In genomic region chr11:17353228-17354021, GRCh38 we compare ENCODE assay signal across 8 cellular contexts. TPM values are rescaled to one million over a fixed set of nuclear protein-coding genes. Genes with fewer than 3 reads are reported as not detected.
A peak's percentile ranks its signal among the peaks of the same experiment; 100 is the strongest.
DNase-seq lines count a peak whose midpoint lies in the region; ATAC-seq, FAIRE-seq and TF ChIP-seq lines count a peak whose summit lies in the region.

No MANE protein-coding gene starts in this region.

- H3K9ac ChIP-seq in astrocyte (ENCODE audit: low read length): peak overlapping the region; percentile 65

- H3K36me3 ChIP-seq in astrocyte (ENCODE audit: insufficient read depth, low read length): no peaks in the 10 kb centered on the region
- no peaks in the 10 kb centered on the region for H3K36me3 ChIP-seq in psoas muscle (ENCODE audit: insufficient read depth in 1 of 2, low read depth in 1 of 2)

- H3K9me3 Mint-ChIP-seq in T-helper 2 cell treated with Interferon-gamma antibody and Interleukin-4, amounts not matched to agents 5 μg/mL and 100 μg/mL, for 36 hours: peaks cover 3% of the 10 kb centered on the region
- H3K9me3 Mint-ChIP-seq in astrocyte (ENCODE audit: unreplicated experiment): peaks cover under 1% of the 10 kb centered on the region

- intact Hi-C loops in psoas muscle (cut with DNase I): loop anchor here in 1 of 2 donors (10.0 kb wide), 1 partner anchor 119 kb away; no protein-coding TSS in a partner anchor

- WGBS in psoas muscle, 3 donors: 0 to 1% (median 0%) methylated on average over 51 to 60 of the region's 60 CpGs

- peak in 12 of 14 donors; percentile 28 to 87 (median 41) for DNase-seq in C1 segment of cervical spinal cord (lab: John Stamatoyannopoulos, UW)
- DNase-seq in NCI-H1694 (lab: John Stamatoyannopoulos, UW): peak; percentile 66
- peak; percentile 81 for DNase-seq in T-helper 2 cell treated with Interferon-gamma antibody and Interleukin-4, amounts not matched to agents 5 μg/mL and 100 μg/mL, for 36 hours (ENCODE audit: low spot score)
- DNase-seq in astrocyte (ENCODE audit: low read depth): peak; percentile 77
- peak; percentile 62 for DNase-seq in hepatic stellate cell (ENCODE audit: low spot score)
- DNase-seq in psoas muscle: peak; percentile 74 to 79
- no peak for DNase-seq in epidermal melanocyte (ENCODE audit: insufficient read length, low spot score)

- H2AFZ ChIP-seq in astrocyte (ENCODE audit: low read depth, low read length): peak overlapping the region; percentile 28

- H3K4me1 Mint-ChIP-seq in T-helper 2 cell treated with Interferon-gamma antibody and Interleukin-4, amounts not matched to agents 5 μg/mL and 100 μg/mL, for 36 hours (ENCODE audit: low read depth): peaks cover 34% of the 10 kb centered on the region
- peaks cover 5% of the 10 kb centered on the region for H3K4me1 Mint-ChIP-seq in astrocyte (ENCODE audit: low read depth, unreplicated experiment)

- H3K4me2 ChIP-seq in astrocyte (ENCODE audit: low read length): peak overlapping the region; percentile 93

- peaks cover 19% of the 10 kb centered on the region for H3K36me3 Mint-ChIP-seq in T-helper 2 cell treated with Interferon-gamma antibody and Interleukin-4, amounts not matched to agents 5 μg/mL and 100 μg/mL, for 36 hours (ENCODE audit: low read depth)
- peaks cover 5% of the 10 kb centered on the region for H3K36me3 Mint-ChIP-seq in astrocyte (ENCODE audit: low read depth, unreplicated experiment)

- H3K27ac ChIP-seq in astrocyte (ENCODE audit: low read depth, low read length): peak overlapping the region; percentile 45
- peak overlapping the region; percentile 28 for H3K27ac ChIP-seq in psoas muscle

- H3K4me3 Mint-ChIP-seq in T-helper 2 cell treated with Interferon-gamma antibody and Interleukin-4, amounts not matched to agents 5 μg/mL and 100 μg/mL, for 36 hours: peak overlapping the region; percentile 88
- H3K4me3 Mint-ChIP-seq in astrocyte (ENCODE audit: unreplicated experiment): peak overlapping the region; percentile 85

- peaks cover 20% of the 10 kb centered on the region for H3K4me1 ChIP-seq in astrocyte (ENCODE audit: insufficient read depth, low read length)
- peaks cover 22% of the 10 kb centered on the region for H3K4me1 ChIP-seq in psoas muscle

- ATAC-seq in GM21447 (IDR thresholded peaks at IDR 0.05; ENCODE audit: unreplicated experiment): peak; percentile 26
- ATAC-seq in psoas muscle: peak; percentile 64 to 72 (median 68)

- no peak for FAIRE-seq in astrocyte (lab: Jason Lieb, UNC)

- peaks cover 39% of the 10 kb centered on the region for H3K27me3 Mint-ChIP-seq in T-helper 2 cell treated with Interferon-gamma antibody and Interleukin-4, amounts not matched to agents 5 μg/mL and 100 μg/mL, for 36 hours (ENCODE audit: low read depth)
- H3K27me3 Mint-ChIP-seq in astrocyte (ENCODE audit: low read depth, unreplicated experiment): peaks cover 16% of the 10 kb centered on the region

- H3K79me2 ChIP-seq in astrocyte (ENCODE audit: insufficient read depth, low read length): no peaks in the 10 kb centered on the region

- H3K27me3 ChIP-seq in astrocyte (ENCODE audit: insufficient read depth, low read length) (no peaks in the 10 kb centered on the region), psoas muscle (ENCODE audit: insufficient read depth in 3 of 3, low read length in 2 of 3) (peaks cover 0 to 38% (median 5%) of the 10 kb centered on the region in 3 donors)

- no peaks in the 10 kb centered on the region for H3K9me3 ChIP-seq in astrocyte (ENCODE audit: insufficient read depth, low read depth, low read length)
- no peaks in the 10 kb centered on the region for H3K9me3 ChIP-seq in psoas muscle

- no peak for TF ChIP-seq CTCF in astrocyte (IDR thresholded peaks at IDR 0.05; ENCODE audit: insufficient read depth, low read depth, low read length)
- TF ChIP-seq CTCF in psoas muscle (IDR thresholded peaks at IDR 0.05): no peak

- H3K27ac Mint-ChIP-seq in T-helper 2 cell treated with Interferon-gamma antibody and Interleukin-4, amounts not matched to agents 5 μg/mL and 100 μg/mL, for 36 hours: peak overlapping the region; percentile 79
- peak overlapping the region; percentile 90 for H3K27ac Mint-ChIP-seq in astrocyte (ENCODE audit: unreplicated experiment)

- no peaks in the 10 kb centered on the region for H4K20me1 ChIP-seq in astrocyte (ENCODE audit: insufficient read depth, low read length)

- peak overlapping the region; percentile 72 for H3K4me3 ChIP-seq in astrocyte (ENCODE audit: insufficient read depth, low read depth, low read length)
- H3K4me3 ChIP-seq in psoas muscle: peak overlapping the region; percentile 73

RNA-seq across cellular contexts. Expression of gene NCR3LG1, which starts 1.8 kb away (rescaled TPM):
- total RNA-seq in astrocyte (3.1 and 3.3 TPM in 2 replicates), psoas muscle (under 1 TPM; 0.09 to 0.71 (median 0.17) TPM)
- under 1 TPM; 0.01 to 0.18 (median 0.14) TPM for polyA plus RNA-seq in psoas muscle

RNA-seq across cellular contexts. Expression of gene KCNJ11, which starts 35.0 kb away (rescaled TPM):
- total RNA-seq in astrocyte: 0.43 TPM in 1 of 2 replicates, not detected in the other
- 100 to 1,000 TPM in 2 of 4 donors, 10 to 100 TPM in 2; 88.4 to 173 (median 126) TPM for total RNA-seq in psoas muscle
- polyA plus RNA-seq in psoas muscle: 10 to 100 TPM; 66.5 to 87.5 (median 86.8) TPM

Comparison
In these comparisons a context has a peak if more than half of its experiments do, and no peak if none do; other contexts are left out.
1. RNA of gene KCNJ11, which starts 35.0 kb away (total RNA-seq): 88.4 to 173 TPM in psoas muscle; 0.43 TPM in astrocyte; every median in the first group is over 10 times any median in the second.